9 cellular contexts compared by ENCODE assay signal in the genomic region with DNA sequence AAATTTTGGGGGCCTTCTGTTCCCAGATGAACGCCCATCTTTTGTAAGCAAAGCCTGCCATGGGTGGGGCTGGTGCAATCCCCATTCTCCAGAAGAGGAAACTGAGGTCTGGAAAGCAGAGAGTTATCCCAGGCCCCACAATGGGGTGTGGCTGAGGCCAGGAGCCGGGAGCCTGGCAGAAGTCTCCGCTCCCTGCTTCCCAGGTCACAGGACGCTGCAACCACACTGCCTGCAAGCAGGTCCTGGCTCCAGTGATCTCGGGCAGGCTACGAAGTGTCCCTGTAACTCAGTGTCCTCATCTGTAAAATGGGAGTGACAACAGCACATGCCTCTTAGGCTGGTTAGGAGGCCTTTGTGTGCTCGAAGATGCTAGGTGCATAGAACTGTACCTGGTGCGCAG. TPM values are rescaled to one million over a fixed set of nuclear protein-coding genes. Genes with fewer than 3 reads are reported as not detected.
DNase-seq lines count a peak whose midpoint lies in the region; ATAC-seq and TF ChIP-seq lines count a peak whose summit lies in the region.
"Had no signal": no experiment of that assay in that cellular context is flagged by ENCODE, and none has a peak within 500 bp of the region (broad histone marks: within the 10 kb centered on the region; RNA-seq: fewer than 3 reads in every experiment).

No MANE protein-coding gene starts in this region.

- no peaks in the 10 kb centered on the region for H3K27me3 Mint-ChIP-seq in activated naive CD8-positive, alpha-beta T cell
- no peaks in the 10 kb centered on the region for H3K27me3 Mint-ChIP-seq in activated naive CD8-positive, alpha-beta T cell treated with anti-CD3 and anti-CD28 coated beads for 36 hours
- H3K27me3 Mint-ChIP-seq in activated CD8-positive, alpha-beta T cell treated with anti-CD3 and anti-CD28 coated beads for 36 hours, result no peaks in the 10 kb centered on the region

- intact Hi-C loops in activated CD8-positive, alpha-beta T cell treated with anti-CD3 and anti-CD28 coated beads for 36 hours (cut with micrococcal nuclease), result no loop called here

- no peak overlapping the region for H3K27ac Mint-ChIP-seq in activated naive CD8-positive, alpha-beta T cell
- H3K27ac Mint-ChIP-seq in activated naive CD8-positive, alpha-beta T cell treated with anti-CD3 and anti-CD28 coated beads for 36 hours, result no peak overlapping the region
- no peak overlapping the region for H3K27ac Mint-ChIP-seq in activated CD8-positive, alpha-beta T cell treated with anti-CD3 and anti-CD28 coated beads for 36 hours

- no peak for TF ChIP-seq POLR2A in suprapubic skin (IDR thresholded peaks at IDR 0.05)

- H3K9ac ChIP-seq in iPS-15b (ENCODE audit: low read depth, low read length), result peak overlapping the region; percentile 16

- H3K36me3 ChIP-seq in iPS-15b (ENCODE audit: control insufficient read depth, insufficient read depth, low read length) (peaks cover 36% of the 10 kb centered on the region), suprapubic skin (peaks cover 37% of the 10 kb centered on the region)

- H3K4me3 ChIP-seq in iPS-15b (ENCODE audit: low read depth, low read length), result peak overlapping the region; percentile 41
- H3K4me3 ChIP-seq in suprapubic skin, result peak overlapping the region; percentile 85

- peaks cover 12% of the 10 kb centered on the region for H3K4me1 Mint-ChIP-seq in activated naive CD8-positive, alpha-beta T cell (ENCODE audit: low read depth)
- peaks cover 10% of the 10 kb centered on the region for H3K4me1 Mint-ChIP-seq in activated naive CD8-positive, alpha-beta T cell treated with anti-CD3 and anti-CD28 coated beads for 36 hours
- peaks cover 14% of the 10 kb centered on the region for H3K4me1 Mint-ChIP-seq in activated CD8-positive, alpha-beta T cell treated with anti-CD3 and anti-CD28 coated beads for 36 hours (ENCODE audit: low read depth)

- H3K27ac ChIP-seq in suprapubic skin, result no peak overlapping the region

- H3K9me3 ChIP-seq in iPS-15b (ENCODE audit: control insufficient read depth, insufficient read depth, low read length), result no peaks in the 10 kb centered on the region
- no peaks in the 10 kb centered on the region for H3K9me3 ChIP-seq in suprapubic skin

- no peak for TF ChIP-seq CTCF in activated CD8-positive, alpha-beta T cell treated with anti-CD3 and anti-CD28 coated beads for 36 hours (IDR thresholded peaks at IDR 0.05)
- TF ChIP-seq CTCF in suprapubic skin (IDR thresholded peaks at IDR 0.05), result no peak

- POLR2A ChIA-PET in activated CD8-positive, alpha-beta T cell treated with anti-CD3 and anti-CD28 coated beads for 36 hours (lab: Charles Lee), result interaction anchor here (1.7 to 10.0 kb wide), 3 partner anchors 15 to 46 kb away, joined by 5 to 132 read pairs (median 11); a partner anchor contains a TSS

- H3K4me1 ChIP-seq in iPS-15b (ENCODE audit: control insufficient read depth, insufficient read depth, low read length) (peaks cover 30% of the 10 kb centered on the region), suprapubic skin (peaks cover 33% of the 10 kb centered on the region)

- CTCF ChIA-PET in activated CD8-positive, alpha-beta T cell treated with anti-CD3 and anti-CD28 coated beads for 36 hours (lab: Charles Lee), result interaction anchor here (0.7 to 5.3 kb wide), 6 partner anchors 10 to 51 kb away, joined by 3 to 35 read pairs (median 12); no protein-coding TSS in a partner anchor

- H3K4me3 Mint-ChIP-seq in activated naive CD8-positive, alpha-beta T cell, result peak overlapping the region; percentile 32
- no peak overlapping the region for H3K4me3 Mint-ChIP-seq in activated naive CD8-positive, alpha-beta T cell treated with anti-CD3 and anti-CD28 coated beads for 36 hours
- peak overlapping the region; percentile 18 for H3K4me3 Mint-ChIP-seq in activated CD8-positive, alpha-beta T cell treated with anti-CD3 and anti-CD28 coated beads for 36 hours

- no peaks in the 10 kb centered on the region for H3K36me3 Mint-ChIP-seq in activated naive CD8-positive, alpha-beta T cell
- peaks cover 1% of the 10 kb centered on the region for H3K36me3 Mint-ChIP-seq in activated naive CD8-positive, alpha-beta T cell treated with anti-CD3 and anti-CD28 coated beads for 36 hours
- peaks cover 2% of the 10 kb centered on the region for H3K36me3 Mint-ChIP-seq in activated CD8-positive, alpha-beta T cell treated with anti-CD3 and anti-CD28 coated beads for 36 hours (ENCODE audit: low read depth)

- ATAC-seq in activated CD8-positive, alpha-beta T cell treated with anti-CD3 and anti-CD28 coated beads for 36 hours, result no peak
- no peak for ATAC-seq in HG03342 (IDR thresholded peaks at IDR 0.05; ENCODE audit: unreplicated experiment)

- DNase-seq in activated naive CD8-positive, alpha-beta T cell treated with anti-CD3 and anti-CD28 coated beads for 36 hours, result no peak
- DNase-seq in activated CD8-positive, alpha-beta T cell treated with anti-CD3 and anti-CD28 coated beads for 36 hours, result no peak
- DNase-seq in suprapubic skin (ENCODE audit: low spot score in 2 of 2) (no peak), NCI-H1417 (lab: John Stamatoyannopoulos, UW) (no peak)
- DNase-seq in stimulated activated CD4-positive, alpha-beta T cell treated with anti-CD3 and anti-CD28 coated beads, Interleukin-2, amount 100 ng/mL, for 24 hours, result no peak
- DNase-seq: activated CD4-positive, CD25-positive, alpha-beta regulatory T cell had no signal

- no peaks in the 10 kb centered on the region for H3K9me3 Mint-ChIP-seq in activated naive CD8-positive, alpha-beta T cell (ENCODE audit: low read depth)
- H3K9me3 Mint-ChIP-seq in activated naive CD8-positive, alpha-beta T cell treated with anti-CD3 and anti-CD28 coated beads for 36 hours, result no peaks in the 10 kb centered on the region
- H3K9me3 Mint-ChIP-seq in activated CD8-positive, alpha-beta T cell treated with anti-CD3 and anti-CD28 coated beads for 36 hours, result no peaks in the 10 kb centered on the region

- no peaks in the 10 kb centered on the region for H3K27me3 ChIP-seq in iPS-15b (ENCODE audit: control insufficient read depth, insufficient read depth, low read length)
- no peaks in the 10 kb centered on the region for H3K27me3 ChIP-seq in suprapubic skin

- TF ChIP-seq EP300 in suprapubic skin (IDR thresholded peaks at IDR 0.05), result no peak

- WGBS in suprapubic skin, result 100% methylated on average over 2 of the region's 8 CpGs

RNA-seq across cellular contexts. Expression of a gene that starts 1.7 kb away (rescaled TPM):
- 1 to 10 TPM; 7.3 to 7.4 TPM for total RNA-seq in activated naive CD8-positive, alpha-beta T cell treated with anti-CD3 and anti-CD28 coated beads for 36 hours
- total RNA-seq in activated CD8-positive, alpha-beta T cell treated with anti-CD3 and anti-CD28 coated beads for 36 hours, result 1 to 10 TPM; 8.7 to 9.6 TPM
- 10 to 100 TPM; 33.3 to 46.9 (median 36.3) TPM for total RNA-seq in suprapubic skin

RNA-seq across cellular contexts. Expression of a gene that starts 6.3 kb away (rescaled TPM):
- 100 to 1,000 TPM; 332 to 336 TPM for total RNA-seq in activated naive CD8-positive, alpha-beta T cell treated with anti-CD3 and anti-CD28 coated beads for 36 hours
- 100 to 1,000 TPM; 285 to 287 TPM for total RNA-seq in activated CD8-positive, alpha-beta T cell treated with anti-CD3 and anti-CD28 coated beads for 36 hours
- 100 to 1,000 TPM; 127 to 220 (median 158) TPM for total RNA-seq in suprapubic skin

RNA-seq across cellular contexts. Expression of a gene that starts 12.1 kb away (rescaled TPM):
- 10 to 100 TPM; 21.9 to 22.8 TPM for total RNA-seq in activated naive CD8-positive, alpha-beta T cell treated with anti-CD3 and anti-CD28 coated beads for 36 hours
- total RNA-seq in activated CD8-positive, alpha-beta T cell treated with anti-CD3 and anti-CD28 coated beads for 36 hours, result 10 to 100 TPM; 23.5 to 26.9 TPM
- total RNA-seq in suprapubic skin, result 10 to 100 TPM; 43.9 to 64.7 (median 53.4) TPM

RNA-seq across cellular contexts. Expression of a gene that starts 18.7 kb away (rescaled TPM):
- 10 to 100 TPM; 84.7 to 85.8 TPM for total RNA-seq in activated naive CD8-positive, alpha-beta T cell treated with anti-CD3 and anti-CD28 coated beads for 36 hours
- total RNA-seq in activated CD8-positive, alpha-beta T cell treated with anti-CD3 and anti-CD28 coated beads for 36 hours, result 100 to 1,000 TPM in 1 of 2 experiments, 10 to 100 TPM in 1; 86.6 to 104 TPM
- total RNA-seq in suprapubic skin, result 10 to 100 TPM; 56.1 to 75.0 (median 65.5) TPM

RNA-seq across cellular contexts. Expression of a gene that starts 22.7 kb away (rescaled TPM):
- 10 to 100 TPM; 16.5 to 17.7 TPM for total RNA-seq in activated naive CD8-positive, alpha-beta T cell treated with anti-CD3 and anti-CD28 coated beads for 36 hours
- total RNA-seq in activated CD8-positive, alpha-beta T cell treated with anti-CD3 and anti-CD28 coated beads for 36 hours, result 10 to 100 TPM; 25.8 to 26.1 TPM
- total RNA-seq in suprapubic skin, result 10 to 100 TPM; 26.9 to 55.1 (median 37.3) TPM
